In genomic region chr1:53334312-53334711, GRCh38 we compare ENCODE assay signal across 1 cellular context.
TF ChIP-seq lines count a peak whose summit lies in the region.

No MANE protein-coding gene starts in this region.

TF ChIP-seq in WTC11, 78 proteins besides CTCF, POLR2A, EP300 and RAD21 (continued from another document):
- TF ChIP-seq ZNF281 (CRISPR knock-in tag; IDR thresholded peaks at IDR 0.05) (no peak), TEAD1 (CRISPR knock-in tag; IDR thresholded peaks at IDR 0.05) (no peak), ATF2 (CRISPR knock-in tag; IDR thresholded peaks at IDR 0.05; ENCODE audit: borderline replicate concordance, low read depth) (no peak), JUN (CRISPR knock-in tag; IDR thresholded peaks at IDR 0.05) (no peak), E2F1 (CRISPR knock-in tag; IDR thresholded peaks at IDR 0.05) (no peak), KAT7 (CRISPR knock-in tag; IDR thresholded peaks at IDR 0.05; ENCODE audit: borderline replicate concordance) (no peak), ZNF121 (CRISPR knock-in tag; IDR thresholded peaks at IDR 0.05) (no peak), IRF1 (CRISPR knock-in tag; IDR thresholded peaks at IDR 0.05) (no peak), FOXK1 (CRISPR knock-in tag; IDR thresholded peaks at IDR 0.05) (no peak), ATF6 (CRISPR knock-in tag; IDR thresholded peaks at IDR 0.05) (no peak), GTF2I (CRISPR knock-in tag; conservative IDR thresholded peaks at IDR 0.05) (no peak), ATF1 (CRISPR knock-in tag; IDR thresholded peaks at IDR 0.05) (no peak), AFF4 (CRISPR knock-in tag; IDR thresholded peaks at IDR 0.05; ENCODE audit: borderline replicate concordance) (no peak), ZNF671 (CRISPR knock-in tag; IDR thresholded peaks at IDR 0.05) (no peak), SMAD4 (CRISPR knock-in tag; IDR thresholded peaks at IDR 0.05) (no peak)
- TF ChIP-seq, protein P1, sequence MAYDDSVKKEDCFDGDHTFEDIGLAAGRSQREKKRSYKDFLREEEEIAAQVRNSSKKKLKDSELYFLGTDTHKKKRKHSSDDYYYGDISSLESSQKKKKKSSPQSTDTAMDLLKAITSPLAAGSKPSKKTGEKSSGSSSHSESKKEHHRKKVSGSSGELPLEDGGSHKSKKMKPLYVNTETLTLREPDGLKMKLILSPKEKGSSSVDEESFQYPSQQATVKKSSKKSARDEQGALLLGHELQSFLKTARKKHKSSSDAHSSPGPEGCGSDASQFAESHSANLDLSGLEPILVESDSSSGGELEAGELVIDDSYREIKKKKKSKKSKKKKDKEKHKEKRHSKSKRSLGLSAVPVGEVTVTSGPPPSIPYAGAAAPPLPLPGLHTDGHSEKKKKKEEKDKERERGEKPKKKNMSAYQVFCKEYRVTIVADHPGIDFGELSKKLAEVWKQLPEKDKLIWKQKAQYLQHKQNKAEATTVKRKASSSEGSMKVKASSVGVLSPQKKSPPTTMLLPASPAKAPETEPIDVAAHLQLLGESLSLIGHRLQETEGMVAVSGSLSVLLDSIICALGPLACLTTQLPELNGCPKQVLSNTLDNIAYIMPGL (CRISPR knock-in tag; IDR thresholded peaks at IDR 0.05): no peak
- TF ChIP-seq, protein P2, sequence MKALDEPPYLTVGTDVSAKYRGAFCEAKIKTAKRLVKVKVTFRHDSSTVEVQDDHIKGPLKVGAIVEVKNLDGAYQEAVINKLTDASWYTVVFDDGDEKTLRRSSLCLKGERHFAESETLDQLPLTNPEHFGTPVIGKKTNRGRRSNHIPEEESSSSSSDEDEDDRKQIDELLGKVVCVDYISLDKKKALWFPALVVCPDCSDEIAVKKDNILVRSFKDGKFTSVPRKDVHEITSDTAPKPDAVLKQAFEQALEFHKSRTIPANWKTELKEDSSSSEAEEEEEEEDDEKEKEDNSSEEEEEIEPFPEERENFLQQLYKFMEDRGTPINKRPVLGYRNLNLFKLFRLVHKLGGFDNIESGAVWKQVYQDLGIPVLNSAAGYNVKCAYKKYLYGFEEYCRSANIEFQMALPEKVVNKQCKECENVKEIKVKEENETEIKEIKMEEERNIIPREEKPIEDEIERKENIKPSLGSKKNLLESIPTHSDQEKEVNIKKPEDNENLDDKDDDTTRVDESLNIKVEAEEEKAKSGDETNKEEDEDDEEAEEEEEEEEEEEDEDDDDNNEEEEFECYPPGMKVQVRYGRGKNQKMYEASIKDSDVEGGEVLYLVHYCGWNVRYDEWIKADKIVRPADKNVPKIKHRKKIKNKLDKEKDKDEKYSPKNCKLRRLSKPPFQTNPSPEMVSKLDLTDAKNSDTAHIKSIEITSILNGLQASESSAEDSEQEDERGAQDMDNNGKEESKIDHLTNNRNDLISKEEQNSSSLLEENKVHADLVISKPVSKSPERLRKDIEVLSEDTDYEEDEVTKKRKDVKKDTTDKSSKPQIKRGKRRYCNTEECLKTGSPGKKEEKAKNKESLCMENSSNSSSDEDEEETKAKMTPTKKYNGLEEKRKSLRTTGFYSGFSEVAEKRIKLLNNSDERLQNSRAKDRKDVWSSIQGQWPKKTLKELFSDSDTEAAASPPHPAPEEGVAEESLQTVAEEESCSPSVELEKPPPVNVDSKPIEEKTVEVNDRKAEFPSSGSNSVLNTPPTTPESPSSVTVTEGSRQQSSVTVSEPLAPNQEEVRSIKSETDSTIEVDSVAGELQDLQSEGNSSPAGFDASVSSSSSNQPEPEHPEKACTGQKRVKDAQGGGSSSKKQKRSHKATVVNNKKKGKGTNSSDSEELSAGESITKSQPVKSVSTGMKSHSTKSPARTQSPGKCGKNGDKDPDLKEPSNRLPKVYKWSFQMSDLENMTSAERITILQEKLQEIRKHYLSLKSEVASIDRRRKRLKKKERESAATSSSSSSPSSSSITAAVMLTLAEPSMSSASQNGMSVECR (CRISPR knock-in tag; IDR thresholded peaks at IDR 0.05; ENCODE audit: borderline replicate concordance): no peak
TF ChIP-seq in WTC11: peak in this region for 0.
